ENCODE assay signal across 10 cellular contexts in the genomic region with DNA sequence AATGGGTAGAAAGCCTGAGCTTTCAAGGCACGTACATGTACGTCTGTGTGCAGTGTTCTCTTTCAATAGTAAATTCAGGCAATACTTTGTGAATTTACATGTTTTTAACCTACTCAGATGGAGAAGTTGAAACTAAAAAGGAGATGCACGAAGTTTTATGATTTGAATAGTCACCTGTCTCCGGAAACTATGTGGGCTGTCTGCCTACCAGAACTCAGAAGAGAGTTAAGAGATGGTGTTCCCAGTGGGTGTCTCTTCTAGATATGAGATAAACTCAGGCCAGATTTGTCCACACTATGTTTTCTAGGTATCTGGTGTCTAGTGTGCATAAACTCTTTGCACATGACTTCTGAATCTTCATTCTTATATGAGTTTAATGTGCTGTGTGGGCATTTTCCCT.
DNase-seq lines count a peak whose midpoint lies in the region; ATAC-seq and TF ChIP-seq lines count a peak whose summit lies in the region.
"Had no signal": no experiment of that assay in that cellular context is flagged by ENCODE, and none has a peak within 500 bp of the region (broad histone marks: within the 10 kb centered on the region; RNA-seq: fewer than 3 reads in every experiment).

No MANE protein-coding gene starts in this region.

- H3K27me3 ChIP-seq in effector memory CD4-positive, alpha-beta T cell (replicated peaks; ENCODE audit: control insufficient read depth, insufficient read depth, low read length, poor library complexity, severe bottlenecking) = no peaks in the 10 kb centered on the region
- no peaks in the 10 kb centered on the region for H3K27me3 ChIP-seq in psoas muscle (ENCODE audit: insufficient read depth in 3 of 3, low read length in 2 of 3)
- H3K27me3 ChIP-seq: vagina had no signal

- TF ChIP-seq CTCF in psoas muscle (IDR thresholded peaks at IDR 0.05) = no peak

- peak overlapping the region; percentile 0 for H3K4me3 ChIP-seq in effector memory CD4-positive, alpha-beta T cell (ENCODE audit: insufficient read depth, low read depth, low read length, poor library complexity, severe bottlenecking)
- no peak overlapping the region for H3K4me3 ChIP-seq in psoas muscle
- H3K4me3 ChIP-seq: vagina had no signal

- peaks cover 10% of the 10 kb centered on the region for H3K4me1 ChIP-seq in effector memory CD4-positive, alpha-beta T cell (ENCODE audit: control insufficient read depth, insufficient read depth, low read length, poor library complexity, severe bottlenecking)
- no peaks in the 10 kb centered on the region for H3K4me1 ChIP-seq in psoas muscle

- WGBS in psoas muscle, 3 donors = 91 to 96% (median 95%) methylated on average over 4 of the region's 4 CpGs

- intact Hi-C loops in psoas muscle (cut with DNase I) = no loop called here

- no peak for DNase-seq in effector memory CD4-positive, alpha-beta T cell
- no peak for DNase-seq in COLO668 (lab: John Stamatoyannopoulos, UW; ENCODE audit: unreplicated experiment)
- no peak for DNase-seq in psoas muscle
- DNase-seq in SW480 (ENCODE audit: low spot score) = no peak
- DNase-seq in HT-29 (ENCODE audit: low spot score) = no peak
- DNase-seq: kidney had no signal

- H3K9me3 ChIP-seq in effector memory CD4-positive, alpha-beta T cell (ENCODE audit: control insufficient read depth, low read length) = no peaks in the 10 kb centered on the region
- no peaks in the 10 kb centered on the region for H3K9me3 ChIP-seq in psoas muscle
- H3K9me3 ChIP-seq: vagina had no signal

- ATAC-seq in GM18861 (IDR thresholded peaks at IDR 0.05; ENCODE audit: unreplicated experiment) (peak; percentile 78), GM21529 (IDR thresholded peaks at IDR 0.05; ENCODE audit: unreplicated experiment) (peak; percentile 86), HG03457 (IDR thresholded peaks at IDR 0.05; ENCODE audit: unreplicated experiment) (peak; percentile 76), psoas muscle (no peak)

- H3K36me3 ChIP-seq in effector memory CD4-positive, alpha-beta T cell (ENCODE audit: control insufficient read depth, insufficient read depth, low read length) = no peaks in the 10 kb centered on the region
- H3K36me3 ChIP-seq in psoas muscle (ENCODE audit: insufficient read depth in 1 of 2, low read depth in 1 of 2) = no peaks in the 10 kb centered on the region

- no peak overlapping the region for H3K27ac ChIP-seq in effector memory CD4-positive, alpha-beta T cell (ENCODE audit: insufficient read depth, low read length, poor library complexity, severe bottlenecking)
- H3K27ac ChIP-seq in psoas muscle = no peak overlapping the region
- H3K27ac ChIP-seq: vagina had no signal

Comparison
In these comparisons a context has a peak if more than half of its experiments do, and no peak if none do; other contexts are left out.
1. ATAC-seq: peak in GM18861 (single experiment), GM21529 (single experiment) and HG03457 (single experiment); none in psoas muscle (0 of 4).